ENCODE assay signal across 41 cellular contexts in the genomic region with DNA sequence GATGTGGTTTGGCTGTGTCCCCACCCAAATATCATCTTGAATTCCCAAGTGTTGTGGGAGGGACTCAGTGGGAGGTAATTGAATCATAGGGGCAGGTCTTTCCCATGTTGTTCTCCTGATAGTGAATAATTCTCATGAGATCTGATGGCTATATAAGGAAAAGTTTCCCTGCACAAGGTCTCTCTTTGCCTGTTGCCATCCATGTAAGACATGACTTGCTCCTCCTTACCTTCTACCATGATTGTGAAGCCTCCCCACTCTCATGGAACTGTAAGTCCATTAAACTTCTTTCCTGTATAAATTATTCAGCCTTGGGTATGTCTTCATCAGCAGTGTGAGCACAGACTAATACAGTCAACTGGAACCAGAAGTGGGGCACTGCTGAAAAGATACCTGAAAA.
"Had no signal": no experiment of that assay in that cellular context is flagged by ENCODE, and none has a peak within 500 bp of the region (broad histone marks: within the 10 kb centered on the region; RNA-seq: fewer than 3 reads in every experiment).

No MANE protein-coding gene starts in this region.

- H3K4me3 ChIP-seq: adrenal gland, ascending aorta, body of pancreas, breast epithelium, cardiac muscle cell had no signal

- H3K27me3 ChIP-seq: adrenal gland, ascending aorta, body of pancreas, brain microvascular endothelial cell, breast epithelium, cardiac muscle cell had no signal

- FAIRE-seq: astrocyte, bronchial epithelial cell had no signal

- H3K4me3 Mint-ChIP-seq: activated naive CD4-positive, alpha-beta T cell treated with anti-CD3 and anti-CD28 coated beads for 36 hours; activated naive CD4-positive, alpha-beta T cell treated with anti-CD3 and anti-CD28 coated beads, Interleukin-2, amount 10 ng/mL, durations not matched to agents 7 days and 5 days; activated naive CD4-positive, alpha-beta T cell treated with anti-CD3 and anti-CD28 coated beads, Interleukin-2, amount 50 U/mL, for 24 hours; activated naive CD8-positive, alpha-beta T cell; activated naive CD8-positive, alpha-beta T cell treated with anti-CD3 and anti-CD28 coated beads for 36 hours; activated naive CD8-positive, alpha-beta T cell treated with anti-CD3 and anti-CD28 coated beads, Interleukin-2, amount 10 ng/mL, durations not matched to agents 7 days and 5 days; activated naive CD8-positive, alpha-beta T cell treated with anti-CD3 and anti-CD28 coated beads, Interleukin-2, amount 50 U/mL, for 24 hours; activated T-cell treated with anti-CD3 and anti-CD28 coated beads, Interleukin-2, amount 50 U/mL, for 24 hours; activated T-cell treated with anti-CD3 and anti-CD28 coated beads, Interleukin-2, amount 50 U/mL, for 4 hours; activated T-cell treated with anti-CD3 and anti-CD28 coated beads, Interleukin-2, amount 50 U/mL, for 72 hours; activated T-helper 1 cell treated with anti-CD3 and anti-CD28 coated beads, Interleukin-12 subunit alpha, Interleukin-12 subunit beta, Interleukin-2, Interleukin-4 antibody, amounts not matched to agents 30 ng/mL and 10 ng/mL and 1 ng/mL, durations not matched to agents 14 hours and 24 hours and 36 hours; activated T-helper 17 cell treated with anti-CD3 and anti-CD28 coated beads, Interleukin-2, amount 50 U/mL, for 72 hours; brain; central memory CD8-positive, alpha-beta T cell had no signal

- DNase-seq: activated effector memory CD4-positive, alpha-beta T cell treated with anti-CD3 and anti-CD28 coated beads, Interleukin-2, amount 50 U/mL, for 16 hours; activated effector memory CD4-positive, alpha-beta T cell treated with Interleukin-2 at 50 U/mL for 16 hours; activated gamma-delta T cell; activated gamma-delta T cell treated with Interleukin-2 at 50 U/mL for 16 hours; activated naive CD4-positive, alpha-beta T cell; activated naive CD4-positive, alpha-beta T cell treated with anti-CD3 and anti-CD28 coated beads for 36 hours; activated naive CD4-positive, alpha-beta T cell treated with anti-CD3 and anti-CD28 coated beads, Interleukin-2, amount 10 ng/mL, durations not matched to agents 7 days and 5 days; activated naive CD4-positive, alpha-beta T cell treated with anti-CD3 and anti-CD28 coated beads, Interleukin-2, amount 50 U/mL, for 16 hours; activated naive CD4-positive, alpha-beta T cell treated with Interleukin-2 at 50 U/mL for 16 hours; activated naive CD8-positive, alpha-beta T cell treated with anti-CD3 and anti-CD28 coated beads for 36 hours; activated naive CD8-positive, alpha-beta T cell treated with anti-CD3 and anti-CD28 coated beads, Interleukin-2, amount 10 ng/mL, durations not matched to agents 7 days and 5 days; activated naive CD8-positive, alpha-beta T cell treated with anti-CD3 and anti-CD28 coated beads, Interleukin-2, amount 50 U/mL, for 24 hours; activated T-cell treated with anti-CD3 and anti-CD28 coated beads for 4 hours; activated T-cell treated with anti-CD3 and anti-CD28 coated beads, Interleukin-2, amount 50 U/mL, for 1 hour; activated T-cell treated with anti-CD3 and anti-CD28 coated beads, Interleukin-2, amount 50 U/mL, for 24 hours; activated T-cell treated with anti-CD3 and anti-CD28 coated beads, Interleukin-2, amount 50 U/mL, for 4 hours; activated T-cell treated with anti-CD3 and anti-CD28 coated beads, Interleukin-2, amount 50 U/mL, for 48 hours; activated T-cell treated with anti-CD3 and anti-CD28 coated beads, Interleukin-2, amount 50 U/mL, for 72 hours; adrenal gland; amniotic stem cell; amygdala; anterior cingulate cortex; aorta; body of pancreas; brain microvascular endothelial cell; caudate nucleus; central memory CD4-positive, alpha-beta T cell; cerebellar nuclear complex had no signal

- H3K9me3 Mint-ChIP-seq: activated naive CD4-positive, alpha-beta T cell treated with anti-CD3 and anti-CD28 coated beads, Interleukin-2, amount 50 U/mL, for 24 hours had no signal

- H3K36me3 ChIP-seq: adrenal gland, ascending aorta, brain microvascular endothelial cell, breast epithelium, cardiac muscle cell had no signal

- H3K36me3 Mint-ChIP-seq: activated naive CD4-positive, alpha-beta T cell treated with anti-CD3 and anti-CD28 coated beads, Interleukin-2, amount 10 ng/mL, durations not matched to agents 7 days and 5 days; activated naive CD8-positive, alpha-beta T cell treated with anti-CD3 and anti-CD28 coated beads for 36 hours; brain had no signal

- H3K27ac ChIP-seq: adrenal gland, ascending aorta, body of pancreas, brain microvascular endothelial cell, breast epithelium, cardiac muscle cell had no signal

- H3K9me3 ChIP-seq: adrenal gland had no signal

- H3K27me3 Mint-ChIP-seq: activated naive CD8-positive, alpha-beta T cell treated with anti-CD3 and anti-CD28 coated beads, Interleukin-2, amount 10 ng/mL, durations not matched to agents 7 days and 5 days; brain had no signal

- H3K4me1 Mint-ChIP-seq: activated naive CD4-positive, alpha-beta T cell treated with anti-CD3 and anti-CD28 coated beads, Interleukin-2, amount 10 ng/mL, durations not matched to agents 7 days and 5 days; activated naive CD4-positive, alpha-beta T cell treated with anti-CD3 and anti-CD28 coated beads, Interleukin-2, amount 50 U/mL, for 24 hours; activated naive CD8-positive, alpha-beta T cell treated with anti-CD3 and anti-CD28 coated beads for 36 hours; activated naive CD8-positive, alpha-beta T cell treated with anti-CD3 and anti-CD28 coated beads, Interleukin-2, amount 10 ng/mL, durations not matched to agents 7 days and 5 days; activated naive CD8-positive, alpha-beta T cell treated with anti-CD3 and anti-CD28 coated beads, Interleukin-2, amount 50 U/mL, for 24 hours; activated T-helper 17 cell treated with anti-CD3 and anti-CD28 coated beads, Interleukin-2, amount 50 U/mL, for 72 hours; central memory CD8-positive, alpha-beta T cell had no signal

- ATAC-seq: activated naive CD4-positive, alpha-beta T cell treated with anti-CD3 and anti-CD28 coated beads, Interleukin-2, amount 50 U/mL, for 72 hours; activated naive CD8-positive, alpha-beta T cell treated with anti-CD3 and anti-CD28 coated beads, Interleukin-2, amount 50 U/mL, for 24 hours; activated T-cell treated with anti-CD3 and anti-CD28 coated beads, Interleukin-2, amount 50 U/mL, for 4 hours; activated T-cell treated with anti-CD3 and anti-CD28 coated beads, Interleukin-2, amount 50 U/mL, for 72 hours; activated T-helper 17 cell treated with anti-CD3 and anti-CD28 coated beads, Interleukin-2, amount 50 U/mL, for 72 hours; body of pancreas had no signal

- H3K4me1 ChIP-seq: adrenal gland, body of pancreas, breast epithelium had no signal

- H3K27ac Mint-ChIP-seq: activated naive CD4-positive, alpha-beta T cell treated with anti-CD3 and anti-CD28 coated beads for 36 hours; activated naive CD4-positive, alpha-beta T cell treated with anti-CD3 and anti-CD28 coated beads, Interleukin-2, amount 10 ng/mL, durations not matched to agents 7 days and 5 days; activated naive CD4-positive, alpha-beta T cell treated with anti-CD3 and anti-CD28 coated beads, Interleukin-2, amount 50 U/mL, for 24 hours; activated naive CD4-positive, alpha-beta T cell treated with anti-CD3 and anti-CD28 coated beads, Interleukin-2, amount 50 U/mL, for 72 hours; activated naive CD8-positive, alpha-beta T cell; activated naive CD8-positive, alpha-beta T cell treated with anti-CD3 and anti-CD28 coated beads for 36 hours; activated naive CD8-positive, alpha-beta T cell treated with anti-CD3 and anti-CD28 coated beads, Interleukin-2, amount 10 ng/mL, durations not matched to agents 7 days and 5 days; activated naive CD8-positive, alpha-beta T cell treated with anti-CD3 and anti-CD28 coated beads, Interleukin-2, amount 50 U/mL, for 24 hours; activated T-cell treated with anti-CD3 and anti-CD28 coated beads, Interleukin-2, amount 50 U/mL, for 24 hours; activated T-cell treated with anti-CD3 and anti-CD28 coated beads, Interleukin-2, amount 50 U/mL, for 72 hours; activated T-helper 1 cell treated with anti-CD3 and anti-CD28 coated beads, Interleukin-12 subunit alpha, Interleukin-12 subunit beta, Interleukin-2, Interleukin-4 antibody, amounts not matched to agents 30 ng/mL and 10 ng/mL and 1 ng/mL, durations not matched to agents 14 hours and 24 hours and 36 hours; activated T-helper 17 cell treated with anti-CD3 and anti-CD28 coated beads, Interleukin-2, amount 50 U/mL, for 72 hours; activated T-helper 2 cell treated with anti-CD3 and anti-CD28 coated beads, Interferon-gamma antibody, Interleukin-2, Interleukin-4, amounts not matched to agents 10 μg/mL and 5 μg/mL and 100 μg/mL, durations not matched to agents 14 hours and 24 hours and 36 hours; brain had no signal
